Comparison of ENCODE assay signal across 9 cellular contexts in genomic region chr6:149840345-149841075, GRCh38. TPM values are rescaled to one million over a fixed set of nuclear protein-coding genes. Genes with fewer than 3 reads are reported as not detected.
DNase-seq lines count a peak whose midpoint lies in the region; ATAC-seq and TF ChIP-seq lines count a peak whose summit lies in the region.
"Had no signal": no experiment of that assay in that cellular context is flagged by ENCODE, and none has a peak within 500 bp of the region (broad histone marks: within the 10 kb centered on the region; RNA-seq: fewer than 3 reads in every experiment).

No MANE protein-coding gene starts in this region.

- H3K4me1 Mint-ChIP-seq in activated T-helper 17 cell treated with anti-CD3 and anti-CD28 coated beads, Interleukin-2, amount 50 U/mL, for 72 hours = no peaks in the 10 kb centered on the region
- H3K4me1 Mint-ChIP-seq: naive thymus-derived CD4-positive, alpha-beta T cell had no signal

- no peaks in the 10 kb centered on the region for H3K36me3 Mint-ChIP-seq in activated T-helper 17 cell treated with anti-CD3 and anti-CD28 coated beads, Interleukin-2, amount 50 U/mL, for 72 hours (ENCODE audit: low read depth)

- no peaks in the 10 kb centered on the region for H3K27me3 Mint-ChIP-seq in activated T-helper 17 cell treated with anti-CD3 and anti-CD28 coated beads, Interleukin-2, amount 50 U/mL, for 72 hours

- intact Hi-C loops in posterior cingulate gyrus (cut with DNase I) = no loop called here

- H3K27ac Mint-ChIP-seq in activated T-helper 17 cell treated with anti-CD3 and anti-CD28 coated beads, Interleukin-2, amount 50 U/mL, for 72 hours = no peak overlapping the region
- H3K27ac Mint-ChIP-seq: naive thymus-derived CD4-positive, alpha-beta T cell had no signal

- DNase-seq in DMS153 (lab: John Stamatoyannopoulos, UW) (peak; percentile 98), HT1080 (ENCODE audit: low read depth) (peak; percentile 58), OCI-M1 (lab: John Stamatoyannopoulos, UW) (peak; percentile 60), foreskin fibroblast (peak; percentile 91 to 96), posterior cingulate gyrus (peak in 7 of 10 donors; percentile 40 to 92 (median 65)), NCI-H446 treated with DMSO at 0.1 percent for 48 hours (lab: John Stamatoyannopoulos, UW) (no peak)

- no peak overlapping the region for H3K4me3 ChIP-seq in foreskin fibroblast (ENCODE audit: low read depth in 1 of 2, low read length in 2 of 2)

- H3K4me3 Mint-ChIP-seq in activated T-helper 17 cell treated with anti-CD3 and anti-CD28 coated beads, Interleukin-2, amount 50 U/mL, for 72 hours = no peak overlapping the region
- H3K4me3 Mint-ChIP-seq: naive thymus-derived CD4-positive, alpha-beta T cell had no signal

- peak; percentile 55 for TF ChIP-seq CTCF in foreskin fibroblast (IDR thresholded peaks at IDR 0.05; ENCODE audit: low read depth, low read length)

- no peaks in the 10 kb centered on the region for H3K9me3 Mint-ChIP-seq in activated T-helper 17 cell treated with anti-CD3 and anti-CD28 coated beads, Interleukin-2, amount 50 U/mL, for 72 hours
- H3K9me3 Mint-ChIP-seq: naive thymus-derived CD4-positive, alpha-beta T cell had no signal

- ATAC-seq in activated T-helper 17 cell treated with anti-CD3 and anti-CD28 coated beads, Interleukin-2, amount 50 U/mL, for 72 hours (replicated peaks) = peak; percentile 86
- ATAC-seq in GM21576 (IDR thresholded peaks at IDR 0.05; ENCODE audit: unreplicated experiment) = no peak
- ATAC-seq: naive thymus-derived CD4-positive, alpha-beta T cell had no signal

RNA-seq across cellular contexts. Expression of gene LRP11, which starts 23.6 kb away (rescaled TPM):
- 17.4 and 17.7 TPM in 2 replicates for total RNA-seq in HT1080 (2014; rRNA removed; shearing (Covaris generic))
- 18.4 and 20.5 TPM in 2 replicates for polyA plus RNA-seq in HT1080 (2015; cell fraction: cytosol; rRNA removed)
- polyA plus RNA-seq in HT1080 (2015; cell fraction: nucleus; rRNA removed) = 19.6 and 21.2 TPM in 2 replicates
- 1 to 10 TPM; 6.5 to 9.6 TPM for total RNA-seq in activated T-helper 17 cell treated with anti-CD3 and anti-CD28 coated beads, Interleukin-2, amount 50 U/mL, for 72 hours

RNA-seq across cellular contexts. Expression of gene RAET1E, which starts 57.4 kb away (rescaled TPM):
- total RNA-seq in HT1080 (2014; rRNA removed; shearing (Covaris generic)) = 11.3 and 14.6 TPM in 2 replicates
- 3.6 and 4.1 TPM in 2 replicates for polyA plus RNA-seq in HT1080 (2015; cell fraction: cytosol; rRNA removed)
- 6.4 and 8.5 TPM in 2 replicates for polyA plus RNA-seq in HT1080 (2015; cell fraction: nucleus; rRNA removed)
- total RNA-seq in activated T-helper 17 cell treated with anti-CD3 and anti-CD28 coated beads, Interleukin-2, amount 50 U/mL, for 72 hours = 1 to 10 TPM in 1 of 2 donors, under 1 TPM in 1; 0.99 to 4.9 TPM
- total RNA-seq: naive thymus-derived CD4-positive, alpha-beta T cell had no signal
- polyA plus RNA-seq: naive thymus-derived CD4-positive, alpha-beta T cell had no signal
